Comparison of ENCODE assay signal across 1 cellular context in genomic region chr3:52710512-52710911, GRCh38.
A peak's percentile ranks its signal among the peaks of the same experiment; 100 is the strongest.
TF ChIP-seq lines count a peak whose summit lies in the region.

No MANE protein-coding gene starts in this region.

TF ChIP-seq in GM12878, 131 proteins besides CTCF, POLR2A, EP300 and RAD21 (continued from another document and continues in another):
- TF ChIP-seq CUX1 (IDR thresholded peaks at IDR 0.05; ENCODE audit: insufficient replicate concordance, low read depth, low read length) (no peak), BRCA1 (IDR thresholded peaks at IDR 0.05; ENCODE audit: low read depth, low read length) (no peak), CBX3 (IDR thresholded peaks at IDR 0.05; ENCODE audit: borderline replicate concordance, low read depth) (no peak), PAX8 (IDR thresholded peaks at IDR 0.05) (no peak), SMAD5 (IDR thresholded peaks at IDR 0.05; ENCODE audit: low read depth) (no peak), CREB1 (IDR thresholded peaks at IDR 0.05; ENCODE audit: low read depth) (peak; percentile 60; the same call in 1 of the 2 replicates), IRF4 (IDR thresholded peaks at IDR 0.05; ENCODE audit: low read depth, low read length) (no peak), SPI1 (IDR thresholded peaks at IDR 0.05; ENCODE audit: borderline replicate concordance, insufficient read depth, low read depth, low read length) (peak; percentile 57), TBL1XR1 (IDR thresholded peaks at IDR 0.05; ENCODE audit: low read depth, low read length) (no peak), SRF (IDR thresholded peaks at IDR 0.05; ENCODE audit: low read depth in 2 of 2, low read length in 2 of 2) (no peak), ZBTB4 (CRISPR knock-in tag; IDR thresholded peaks at IDR 0.05) (no peak), USF1 (IDR thresholded peaks at IDR 0.05; ENCODE audit: borderline replicate concordance, extremely low read length, insufficient read depth, low read depth, low read length) (no peak), ZNF687 (IDR thresholded peaks at IDR 0.05) (no peak), ZNF592 (IDR thresholded peaks at IDR 0.05) (no peak), MTA3 (IDR thresholded peaks at IDR 0.05; ENCODE audit: borderline replicate concordance, low read length) (no peak; the same call in 1 of the 2 replicates), SKIL (IDR thresholded peaks at IDR 0.05; ENCODE audit: low read depth, poor library complexity, severe bottlenecking) (peak; percentile 40), BCL3 (IDR thresholded peaks at IDR 0.05; ENCODE audit: borderline replicate concordance, insufficient read depth, low read depth, low read length, poor library complexity, severe bottlenecking) (no peak), PKNOX1 (IDR thresholded peaks at IDR 0.05) (peak; percentile 86), MEF2B (IDR thresholded peaks at IDR 0.05; ENCODE audit: partially characterized antibody, poor library complexity, severe bottlenecking) (peak; percentile 35), PBX3 (IDR thresholded peaks at IDR 0.05; ENCODE audit: insufficient replicate concordance, low read depth, low read length) (no peak), IKZF2 (IDR thresholded peaks at IDR 0.05) (peak; percentile 58 to 66), MYB (IDR thresholded peaks at IDR 0.05; ENCODE audit: borderline replicate concordance, low read depth, low read length) (no peak), MEF2A (IDR thresholded peaks at IDR 0.05; ENCODE audit: insufficient read depth, low read depth, low read length) (peak; percentile 89), ZBED1 (IDR thresholded peaks at IDR 0.05; ENCODE audit: borderline replicate concordance) (no peak), RAD51 (IDR thresholded peaks at IDR 0.05) (no peak), CHD2 (IDR thresholded peaks at IDR 0.05; ENCODE audit: borderline replicate concordance, low read depth, low read length) (no peak), IKZF1 (conservative IDR thresholded peaks at IDR 0.05) (0 out of 2 replicates have a peak, but pooled peaks have one; percentile 37), CREM (IDR thresholded peaks at IDR 0.05; ENCODE audit: low read depth) (peak; percentile 35; the same call in 1 of the 2 replicates), ZNF384 (IDR thresholded peaks at IDR 0.05; ENCODE audit: borderline replicate concordance, low read depth, low read length) (peak; percentile 67)
